ENCODE assay signal across 8 cellular contexts in the genomic region with DNA sequence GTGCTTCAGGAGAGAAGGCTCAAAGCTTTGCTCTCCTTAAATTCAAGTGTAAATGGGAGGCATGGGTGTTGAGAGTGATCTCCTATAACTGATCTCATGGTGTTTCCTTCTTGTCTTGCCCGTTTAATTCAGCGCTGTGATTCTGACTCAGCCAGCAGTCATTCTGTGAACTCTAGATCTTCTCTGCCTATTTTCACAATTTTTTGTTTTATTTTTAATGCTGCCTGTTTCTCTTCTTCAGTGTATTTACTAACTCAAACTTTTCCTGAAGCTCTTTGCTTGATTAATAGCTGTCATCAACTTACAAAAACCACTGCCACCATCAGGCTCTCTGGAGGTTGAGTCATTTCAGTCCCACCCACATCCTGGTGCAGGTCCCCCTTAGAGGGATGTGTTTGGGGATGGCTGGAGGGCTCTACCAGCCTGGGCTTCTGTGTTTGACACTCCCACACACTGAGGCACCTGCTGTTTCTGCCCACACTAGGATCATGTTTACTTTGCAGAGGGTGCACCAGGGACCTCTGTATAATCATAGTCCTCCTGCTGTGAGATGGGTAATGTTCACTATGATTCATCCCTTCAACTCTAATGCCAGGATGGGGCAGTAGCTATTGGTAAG.
DNase-seq lines count a peak whose midpoint lies in the region; ATAC-seq and TF ChIP-seq lines count a peak whose summit lies in the region.

No MANE protein-coding gene starts in this region.

- H3K27ac Mint-ChIP-seq in nephron progenitor cell = peak overlapping the region; percentile 77

- intact Hi-C loops in left colon (cut with DNase I, micrococcal nuclease) = no loop called here

- peaks cover 14% of the 10 kb centered on the region for H3K9me3 Mint-ChIP-seq in nephron progenitor cell

- H3K4me3 Mint-ChIP-seq in nephron progenitor cell = no peak overlapping the region

- H3K4me1 Mint-ChIP-seq in nephron progenitor cell = peaks cover 40% of the 10 kb centered on the region

- ATAC-seq in HG02970 (IDR thresholded peaks at IDR 0.05; ENCODE audit: low FRiP score, unreplicated experiment) = peak; percentile 66
- ATAC-seq in left colon = no peak

- TF ChIP-seq CTCF in nephron progenitor cell (IDR thresholded peaks at IDR 0.05) = no peak

- H3K36me3 Mint-ChIP-seq in nephron progenitor cell (ENCODE audit: low read depth) = peaks cover 12% of the 10 kb centered on the region

- DNase-seq in NOMO-1 (lab: John Stamatoyannopoulos, UW; ENCODE audit: unreplicated experiment in 2 of 2) (peak; percentile 10 to 36), NOMO-1 treated with DMSO at 0.1 percent for 48 hours (lab: John Stamatoyannopoulos, UW; ENCODE audit: unreplicated experiment) (no peak), NCI-H446 treated with DMSO at 0.1 percent for 48 hours (lab: John Stamatoyannopoulos, UW) (peak; percentile 60), activated T-cell treated with anti-CD3 and anti-CD28 coated beads for 4 hours (peak; percentile 28), nephron progenitor cell (no peak), left colon (no peak), putamen (ENCODE audit: low spot score) (no peak)

- H3K27me3 Mint-ChIP-seq in nephron progenitor cell (ENCODE audit: low read depth, poor library complexity) = no peaks in the 10 kb centered on the region

Comparison
In these comparisons a context has a peak if more than half of its experiments do, and no peak if none do; other contexts are left out.
1. DNase-seq: peak in NOMO-1 (2 of 2), NCI-H446 treated with DMSO at 0.1 percent for 48 hours (single experiment) and activated T-cell treated with anti-CD3 and anti-CD28 coated beads for 4 hours (single experiment); none in NOMO-1 treated with DMSO at 0.1 percent for 48 hours (single experiment), nephron progenitor cell (single experiment), left colon (0 of 2) and putamen (single experiment).